ENCODE assay signal across 10 cellular contexts in the genomic region with DNA sequence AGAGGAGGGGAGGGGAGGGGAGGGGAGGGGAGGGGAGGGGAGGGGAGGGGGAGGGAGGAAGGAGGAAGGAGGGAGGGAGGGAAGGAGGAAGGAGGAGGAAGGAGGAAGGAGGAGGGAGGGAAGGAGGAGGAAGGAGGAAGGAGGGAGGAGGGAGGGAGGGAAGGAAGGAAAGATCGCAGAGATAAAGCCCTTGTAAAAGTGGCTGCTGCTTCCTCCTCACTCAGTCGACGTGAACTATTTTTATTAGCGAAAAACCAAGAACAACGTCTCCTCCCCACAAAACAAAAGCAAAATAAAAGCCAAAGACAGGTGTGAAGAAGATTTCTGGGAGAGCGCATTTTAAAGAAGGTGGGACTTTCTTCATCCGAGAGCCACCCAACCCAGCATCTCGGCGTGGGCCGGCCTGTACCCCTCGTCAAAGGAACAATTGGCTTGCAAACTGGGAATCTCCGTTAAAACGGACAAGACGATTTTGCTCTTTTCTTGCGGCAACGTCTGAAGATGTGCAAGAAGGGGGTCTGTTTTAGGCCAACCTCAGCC. TPM values are rescaled to one million over a fixed set of nuclear protein-coding genes. Genes with fewer than 3 reads are reported as not detected.
DNase-seq lines count a peak whose midpoint lies in the region; ATAC-seq and TF ChIP-seq lines count a peak whose summit lies in the region.
"Had no signal": no experiment of that assay in that cellular context is flagged by ENCODE, and none has a peak within 500 bp of the region (broad histone marks: within the 10 kb centered on the region; RNA-seq: fewer than 3 reads in every experiment).

No MANE protein-coding gene starts in this region.

- peak; percentile 7 for ATAC-seq in HG02763 (IDR thresholded peaks at IDR 0.05; ENCODE audit: unreplicated experiment)
- no peak for ATAC-seq in activated B cell treated with CpG ODN at 0.5 μM for 24 hours (ENCODE audit: low read depth)
- no peak for ATAC-seq in gastrocnemius medialis

- TF ChIP-seq POLR2A in gastrocnemius medialis (IDR thresholded peaks at IDR 0.05), result no peak

- H3K4me3 ChIP-seq in gastrocnemius medialis, result peak overlapping the region in 1 of 4 donors; percentile 11

- peak overlapping the region; percentile 88 for H3K4me3 Mint-ChIP-seq in activated B cell treated with CpG ODN at 0.5 μM for 24 hours

- peak; percentile 5 for DNase-seq in activated CD8-positive, alpha-beta memory T cell treated with anti-CD3 and anti-CD28 coated beads, Interleukin-2, amount 50 U/mL, for 4 hours
- DNase-seq in activated CD8-positive, alpha-beta memory T cell treated with anti-CD3 and anti-CD28 coated beads, Interleukin-2, amount 50 U/mL, for 48 hours, result no peak
- DNase-seq in activated B cell treated with CpG ODN at 0.5 μM for 24 hours, result no peak
- no peak for DNase-seq in gastrocnemius medialis
- no peak for DNase-seq in GOT3 (lab: John Stamatoyannopoulos, UW)
- no peak for DNase-seq in stimulated activated CD4-positive, alpha-beta T cell treated with anti-CD3 and anti-CD28 coated beads, Interleukin-4, amount 100 ng/mL, for 1 hour
- DNase-seq in superior temporal gyrus (ENCODE audit: extremely low spot score), result no peak
- DNase-seq: erythroblast, NCI-H2107 had no signal

- H3K9me3 Mint-ChIP-seq in activated B cell treated with CpG ODN at 0.5 μM for 24 hours, result peaks cover 4% of the 10 kb centered on the region

- H3K4me1 ChIP-seq in gastrocnemius medialis, result no peaks in the 10 kb centered on the region

- H3K27ac ChIP-seq in gastrocnemius medialis, result peak overlapping the region in 3 of 4 donors; percentile 34 to 56 (median 43)

- no peaks in the 10 kb centered on the region for H3K9me3 ChIP-seq in gastrocnemius medialis

- peaks cover 66% of the 10 kb centered on the region for H3K4me1 Mint-ChIP-seq in activated B cell treated with CpG ODN at 0.5 μM for 24 hours

- peaks cover 59% of the 10 kb centered on the region for H3K36me3 Mint-ChIP-seq in activated B cell treated with CpG ODN at 0.5 μM for 24 hours (ENCODE audit: low read depth)

- no peaks in the 10 kb centered on the region for H3K36me3 ChIP-seq in gastrocnemius medialis

- CTCF ChIA-PET in activated B cell treated with CpG ODN at 0.5 μM for 24 hours (lab: Charles Lee), result no interaction called here

- in situ Hi-C loops in gastrocnemius medialis (cut with MboI; ENCODE audit: low sequenced_read_pairs in 4 of 4), result no loop called here

- intact Hi-C loops in activated B cell treated with CpG ODN at 0.5 μM for 24 hours (cut with micrococcal nuclease), result no loop called here
- intact Hi-C loops in gastrocnemius medialis (cut with DNase I; ENCODE audit: low total_unique reads), result no loop called here

- no peaks in the 10 kb centered on the region for H3K27me3 ChIP-seq in gastrocnemius medialis

- TF ChIP-seq CTCF in activated B cell treated with CpG ODN at 0.5 μM for 24 hours (IDR thresholded peaks at IDR 0.05) (no peak), gastrocnemius medialis (IDR thresholded peaks at IDR 0.05 in 4 of 5, conservative IDR thresholded peaks at IDR 0.05 in 1 of 5) (no peak)

- POLR2A ChIA-PET in activated B cell treated with CpG ODN at 0.5 μM for 24 hours (lab: Charles Lee), result no interaction called here

- H3K27me3 Mint-ChIP-seq in activated B cell treated with CpG ODN at 0.5 μM for 24 hours, result no peaks in the 10 kb centered on the region

- peak overlapping the region; percentile 88 for H3K27ac Mint-ChIP-seq in activated B cell treated with CpG ODN at 0.5 μM for 24 hours

RNA-seq across cellular contexts. Expression of a gene that starts 40.7 kb away (rescaled TPM):
- total RNA-seq in activated B cell treated with CpG ODN at 0.5 μM for 24 hours (49.2 and 52.1 TPM in 2 replicates), gastrocnemius medialis (10 to 100 TPM; 13.6 to 19.5 (median 13.9) TPM)

RNA-seq across cellular contexts. Expression of a gene that starts 43.6 kb away (rescaled TPM):
- total RNA-seq in activated B cell treated with CpG ODN at 0.5 μM for 24 hours (315 and 332 TPM in 2 replicates), gastrocnemius medialis (1 to 10 TPM in 1 of 4 donors, under 1 TPM in 3; 0.36 to 1.1 (median 0.62) TPM)

Comparison
In these comparisons a context has a peak if more than half of its experiments do, and no peak if none do; other contexts are left out.
1. RNA of a gene that starts 43.6 kb away (total RNA-seq): 315 to 332 TPM in activated B cell treated with CpG ODN at 0.5 μM for 24 hours; 0.36 to 1.1 TPM in gastrocnemius medialis; every median in the first group is over 100 times any median in the second.